Comparison of ENCODE assay signal across 16 cellular contexts in the genomic region with DNA sequence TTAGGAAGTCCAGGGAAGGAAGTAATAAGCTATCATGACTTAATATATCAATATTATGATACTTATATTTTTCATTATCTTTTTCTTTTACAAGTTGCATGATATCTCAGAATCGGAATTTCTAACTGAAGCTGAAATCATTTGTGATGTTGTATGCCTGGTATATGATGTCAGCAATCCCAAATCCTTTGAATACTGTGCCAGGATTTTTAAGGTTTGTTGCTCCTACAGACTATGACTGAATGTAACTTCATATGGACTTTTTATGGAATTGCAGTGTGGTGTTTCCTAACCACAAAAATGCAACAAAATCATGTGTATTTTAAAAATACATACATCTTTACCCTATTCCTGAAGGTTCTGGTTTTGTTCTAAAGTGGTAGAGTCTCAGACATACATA. TPM values are rescaled to one million over a fixed set of nuclear protein-coding genes. Genes with fewer than 3 reads are reported as not detected.
DNase-seq lines count a peak whose midpoint lies in the region; ATAC-seq, FAIRE-seq and TF ChIP-seq lines count a peak whose summit lies in the region.
"Had no signal": no experiment of that assay in that cellular context is flagged by ENCODE, and none has a peak within 500 bp of the region (broad histone marks: within the 10 kb centered on the region; RNA-seq: fewer than 3 reads in every experiment).

No MANE protein-coding gene starts in this region.

- TF ChIP-seq RAD21 in A549 (conservative IDR thresholded peaks at IDR 0.05 in 1 of 2, IDR thresholded peaks at IDR 0.05 in 1 of 2): no peak

- no peak overlapping the region for H3K27ac ChIP-seq in A549
- H3K27ac ChIP-seq in HEK293 (ENCODE audit: extremely low read depth, low read depth, low read length): no peak overlapping the region
- H3K27ac ChIP-seq in astrocyte (ENCODE audit: low read depth, low read length): no peak overlapping the region
- H3K27ac ChIP-seq: 22Rv1; BLaER1 treated with 17β-estradiol and CSF1 and Interleukin-3, amounts not matched to agents 10 nM and 100 nM had no signal

- H3K4me1 ChIP-seq in A549 (peaks cover 11% of the 10 kb centered on the region), HEK293 (ENCODE audit: control insufficient read depth, insufficient read depth, low read length) (peaks cover 9% of the 10 kb centered on the region), astrocyte (ENCODE audit: insufficient read depth, low read length) (peaks cover 13% of the 10 kb centered on the region)
- H3K4me1 ChIP-seq: BLaER1 treated with 17β-estradiol and CSF1 and Interleukin-3, amounts not matched to agents 10 nM and 100 nM had no signal

- no peaks in the 10 kb centered on the region for H3K27me3 ChIP-seq in astrocyte (ENCODE audit: insufficient read depth, low read length)
- H3K27me3 ChIP-seq: BLaER1 treated with 17β-estradiol and CSF1 and Interleukin-3, amounts not matched to agents 10 nM and 100 nM had no signal

- no peaks in the 10 kb centered on the region for H3K9me3 Mint-ChIP-seq in astrocyte (ENCODE audit: unreplicated experiment)
- H3K9me3 Mint-ChIP-seq in progenitor cell of endocrine pancreas (ENCODE audit: low read depth): no peaks in the 10 kb centered on the region
- H3K9me3 Mint-ChIP-seq: GM23338 had no signal

- 80% methylated on average over 1 of the region's 1 CpG for WGBS in A549 (ENCODE audit: missing lambda C conversion rate)

- H3K36me3 ChIP-seq in HEK293 (ENCODE audit: control insufficient read depth in 2 of 2, insufficient read depth in 1 of 2, low read length in 2 of 2): peaks cover 37 to 64% of the 10 kb centered on the region in 2 experiments
- H3K36me3 ChIP-seq in astrocyte (ENCODE audit: insufficient read depth, low read length): peaks cover 18% of the 10 kb centered on the region

- H3K9ac ChIP-seq in astrocyte (ENCODE audit: low read length): no peak overlapping the region
- H3K9ac ChIP-seq: BLaER1 treated with 17β-estradiol and CSF1 and Interleukin-3, amounts not matched to agents 10 nM and 100 nM had no signal

- DNase-seq in A549 (ENCODE audit: low read depth in 1 of 2, low spot score in 1 of 2): no peak
- peak; percentile 49 for DNase-seq in astrocyte (ENCODE audit: low read depth)
- peak; percentile 29 for DNase-seq in fibroblast of pulmonary artery (ENCODE audit: low read depth)
- no peak for DNase-seq in activated CD4-positive, CD25-positive, alpha-beta regulatory T cell treated with anti-CD3 and anti-CD28 coated beads, Interleukin-2, amount 50 U/mL, for 72 hours
- DNase-seq in NCI-H2227 (lab: John Stamatoyannopoulos, UW; ENCODE audit: unreplicated experiment): no peak
- no peak for DNase-seq in stimulated activated naive CD4-positive, alpha-beta T cell (lab: John Stamatoyannopoulos, UW)
- no peak for DNase-seq in progenitor cell of endocrine pancreas (ENCODE audit: low spot score, unreplicated experiment)
- DNase-seq: DND-41, Kasumi-1, NCI-H187, NCI-H446 treated with DMSO at 0.1 percent for 48 hours had no signal

- H2AFZ ChIP-seq in astrocyte (ENCODE audit: low read depth, low read length): no peak overlapping the region
- H2AFZ ChIP-seq: GM23338 had no signal

- H3K4me3 Mint-ChIP-seq in astrocyte (ENCODE audit: unreplicated experiment): no peak overlapping the region
- H3K4me3 Mint-ChIP-seq in progenitor cell of endocrine pancreas (ENCODE audit: low read depth): no peak overlapping the region
- H3K4me3 Mint-ChIP-seq: GM23338 had no signal

- H3K36me3 Mint-ChIP-seq in astrocyte (ENCODE audit: low read depth, unreplicated experiment) (no peaks in the 10 kb centered on the region), progenitor cell of endocrine pancreas (ENCODE audit: insufficient read depth) (peaks cover 17% of the 10 kb centered on the region)

- CTCF ChIA-PET in A549 (lab: Yijun Ruan, JAX) (interaction anchor here (0.9 to 2.3 kb wide), 4 partner anchors 12 to 113 kb away, joined by 3 to 8 read pairs (median 6); partner anchors contain the start of gene RHOT1), HEK293 (lab: Yijun Ruan, JAX) (interaction anchor here (0.9 to 1.3 kb wide), 4 partner anchors 12 to 71 kb away, joined by 3 to 4 read pairs (median 4); no protein-coding TSS in a partner anchor)

- peak overlapping the region; percentile 18 for H3K27ac Mint-ChIP-seq in astrocyte (ENCODE audit: unreplicated experiment)
- no peak overlapping the region for H3K27ac Mint-ChIP-seq in progenitor cell of endocrine pancreas
- H3K27ac Mint-ChIP-seq: GM23338 had no signal

- no peak for TF ChIP-seq POLR2A in A549 (IDR thresholded peaks at IDR 0.05; ENCODE audit: low read length)

- H3K4me2 ChIP-seq in A549: no peak overlapping the region
- H3K4me2 ChIP-seq in astrocyte (ENCODE audit: low read length): no peak overlapping the region
- H3K4me2 ChIP-seq: BLaER1 treated with 17β-estradiol and CSF1 and Interleukin-3, amounts not matched to agents 10 nM and 100 nM; GM23338 had no signal

- H3K27me3 Mint-ChIP-seq in astrocyte (ENCODE audit: low read depth, unreplicated experiment) (no peaks in the 10 kb centered on the region), progenitor cell of endocrine pancreas (no peaks in the 10 kb centered on the region)

- H3K9me3 ChIP-seq in A549 (no peaks in the 10 kb centered on the region), HEK293 (ENCODE audit: control insufficient read depth, insufficient read depth, low read depth, low read length) (no peaks in the 10 kb centered on the region), astrocyte (ENCODE audit: insufficient read depth, low read depth, low read length) (no peaks in the 10 kb centered on the region)
- H3K9me3 ChIP-seq: BLaER1 treated with 17β-estradiol and CSF1 and Interleukin-3, amounts not matched to agents 10 nM and 100 nM had no signal

- ATAC-seq in A549: no peak
- ATAC-seq: GM23338 had no signal

- H4K20me1 ChIP-seq in astrocyte (ENCODE audit: insufficient read depth, low read length): no peaks in the 10 kb centered on the region

- H3K79me2 ChIP-seq in astrocyte (ENCODE audit: insufficient read depth, low read length): no peaks in the 10 kb centered on the region

- TF ChIP-seq CTCF in A549 (IDR thresholded peaks at IDR 0.05) (no peak), HEK293 (tag by site-specific recombination; IDR thresholded peaks at IDR 0.05) (no peak), astrocyte (IDR thresholded peaks at IDR 0.05; ENCODE audit: insufficient read depth, low read depth, low read length) (no peak), fibroblast of pulmonary artery (IDR thresholded peaks at IDR 0.05; ENCODE audit: low read length, missing control alignments) (no peak), progenitor cell of endocrine pancreas (IDR thresholded peaks at IDR 0.05; ENCODE audit: unreplicated experiment) (no peak)

- TF ChIP-seq EP300 in A549 (IDR thresholded peaks at IDR 0.05): no peak

- H3K4me1 Mint-ChIP-seq in astrocyte (ENCODE audit: low read depth, unreplicated experiment) (peaks cover 18% of the 10 kb centered on the region), progenitor cell of endocrine pancreas (ENCODE audit: low read depth) (peaks cover 10% of the 10 kb centered on the region)

- POLR2A ChIA-PET in A549 (lab: Yijun Ruan, JAX): no interaction called here
- POLR2A ChIA-PET in HEK293 (lab: Yijun Ruan, JAX): interaction anchor here (0.7 to 2.2 kb wide), 2 partner anchors 24 to 64 kb away, joined by 8 read pairs; partner anchors contain the start of gene RHOT1

- no peak overlapping the region for H3K4me3 ChIP-seq in A549
- H3K4me3 ChIP-seq in HEK293 (ENCODE audit: low read depth, low read length): no peak overlapping the region
- H3K4me3 ChIP-seq in astrocyte (ENCODE audit: insufficient read depth, low read depth, low read length): no peak overlapping the region
- no peak overlapping the region for H3K4me3 ChIP-seq in fibroblast of pulmonary artery (replicated peaks; ENCODE audit: low read depth, low read length)
- H3K4me3 ChIP-seq: BLaER1 treated with 17β-estradiol and CSF1 and Interleukin-3, amounts not matched to agents 10 nM and 100 nM; GM23338 had no signal

- FAIRE-seq in A549 (lab: Jason Lieb, UNC): peak; percentile 79
- peak; percentile 41 for FAIRE-seq in astrocyte (lab: Jason Lieb, UNC)
- FAIRE-seq: GM12892 had no signal

TF ChIP-seq in A549, 52 proteins besides CTCF, POLR2A, EP300 and RAD21 (continues in another document):
- TF ChIP-seq RCOR1 (IDR thresholded peaks at IDR 0.05; ENCODE audit: low read depth, low read length) (no peak), ZFP36 (IDR thresholded peaks at IDR 0.05; ENCODE audit: borderline replicate concordance, partially characterized antibody) (no peak), FOXS1 (CRISPR knock-in tag; IDR thresholded peaks at IDR 0.05) (no peak), BHLHE40 (IDR thresholded peaks at IDR 0.05; ENCODE audit: low read depth, low read length) (no peak), SMC3 (IDR thresholded peaks at IDR 0.05) (no peak)

TF ChIP-seq in HEK293, 187 proteins besides CTCF, POLR2A, EP300 and RAD21:
- TF ChIP-seq ZNF623 (tag by site-specific recombination; IDR thresholded peaks at IDR 0.05) (no peak), ZNF37A (tag by site-specific recombination; IDR thresholded peaks at IDR 0.05) (no peak), ZNF629 (tag by site-specific recombination; IDR thresholded peaks at IDR 0.05) (0 out of 2 replicates have a peak, but pooled peaks have one; percentile 10), HOXA7 (CRISPR knock-in tag; IDR thresholded peaks at IDR 0.05; ENCODE audit: borderline replicate concordance) (no peak), ZNF416 (tag by site-specific recombination; IDR thresholded peaks at IDR 0.05) (no peak), ZBTB1 (tag by site-specific recombination; IDR thresholded peaks at IDR 0.05) (no peak), ZNF292 (tag by site-specific recombination; IDR thresholded peaks at IDR 0.05; ENCODE audit: borderline replicate concordance, low read depth) (no peak)
TF ChIP-seq in HEK293: peak in this region for 1.

RNA-seq across cellular contexts. Expression of gene RHBDL3, which starts 58.8 kb away (rescaled TPM):
- polyA plus RNA-seq in A549 (2011; rRNA removed) (2.0 and 3.1 TPM in 2 replicates), A549 (2017; fragmentation: RNase III; extraction: RNeasy Plus Mini Kit Qiagen cat#74134 plus additional on column Dnase treatment) (4.2 to 6.6 TPM (median 5.9 TPM) in 3 replicates)
- 3.5 and 4.3 TPM in 2 replicates for polyA plus RNA-seq in A549 (2012; cell fraction: cytosol; rRNA removed)
- polyA plus RNA-seq in A549 (2012; cell fraction: nucleus; rRNA removed): 8.9 and 9.1 TPM in 2 replicates
- 3.1 and 5.2 TPM in 2 replicates for polyA minus RNA-seq in A549 (2011; rRNA and poly(A)+ RNA removed)
- total RNA-seq in astrocyte (1.1 and 1.4 TPM in 2 replicates), progenitor cell of endocrine pancreas (0.50 and 0.82 TPM in 2 replicates)

Comparison
In these comparisons a context has a peak if more than half of its experiments do, and no peak if none do; other contexts are left out.
1. DNase-seq: peak in astrocyte (single experiment) and fibroblast of pulmonary artery (single experiment); none in A549 (0 of 2), activated CD4-positive, CD25-positive, alpha-beta regulatory T cell treated with anti-CD3 and anti-CD28 coated beads, Interleukin-2, amount 50 U/mL, for 72 hours (single experiment), NCI-H2227 (single experiment), stimulated activated naive CD4-positive, alpha-beta T cell (0 of 6) and progenitor cell of endocrine pancreas (single experiment).